12 cellular contexts compared by ENCODE assay signal in the genomic region with DNA sequence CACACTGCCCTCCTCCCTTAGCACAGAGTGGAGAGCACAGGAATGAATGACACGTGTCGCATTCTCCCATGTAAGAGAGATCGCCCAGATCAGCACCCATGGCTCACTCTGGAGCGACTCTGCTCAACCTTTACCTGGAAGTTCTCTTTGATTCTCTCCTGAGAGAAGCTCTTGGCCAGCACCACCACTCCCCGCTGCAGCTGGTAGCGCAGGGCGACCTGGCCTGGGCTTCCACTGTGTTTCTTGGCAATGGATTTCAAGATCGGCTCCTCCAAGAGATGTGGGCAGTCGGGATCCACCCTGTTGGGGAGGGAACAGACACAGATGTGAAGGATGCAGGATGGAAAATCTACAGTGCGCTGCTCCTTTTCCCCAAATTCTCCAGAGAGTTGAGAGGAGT. TPM values are rescaled to one million over a fixed set of nuclear protein-coding genes. Genes with fewer than 3 reads are reported as not detected.
"Had no signal": no experiment of that assay in that cellular context is flagged by ENCODE, and none has a peak within 500 bp of the region (broad histone marks: within the 10 kb centered on the region; RNA-seq: fewer than 3 reads in every experiment).

No MANE protein-coding gene starts in this region.

- DNase-seq: GM23248, GOT3, H7, H9, HCEC 1CT, HFFc6 had no signal

- H3K4me1 Mint-ChIP-seq: GM23338, H9 had no signal

- H3K4me1 ChIP-seq: HAP-1 had no signal

- H2AFZ ChIP-seq: GM23248, GM23338 had no signal

- ATAC-seq: GM23338, HCT116 had no signal

- H3K9me3 ChIP-seq: HAP-1 had no signal

- H3K27ac Mint-ChIP-seq: GM23338, H9, HFFc6 had no signal

- H3K4me2 ChIP-seq: GM23338 had no signal

- H3K36me3 ChIP-seq: HAP-1 had no signal

- H3K4me3 Mint-ChIP-seq: GM23338, H9, HFFc6 had no signal

- H3K27ac ChIP-seq: GM23248 had no signal

- FAIRE-seq: H1, H54 had no signal

- H3K9ac ChIP-seq: GM23248 had no signal

- H3K4me3 ChIP-seq: GM23248, GM23338, HAP-1 had no signal

RNA-seq across cellular contexts. Expression of gene AKR1C8, which starts 27.4 kb away (rescaled TPM):
- total RNA-seq: GM23248, GM23338, H1, H7, H9, HFFc6 had no signal
- polyA plus RNA-seq: GM23248, GM23338, H1 had no signal

RNA-seq across cellular contexts. Expression of gene AKR1C4, which starts 39.1 kb away (rescaled TPM):
- total RNA-seq: GM23248, GM23338, H1, H4, H7, H9, HFFc6 had no signal
- polyA plus RNA-seq: GM23248, GM23338, H1 had no signal
